Comparison of ENCODE assay signal across 1 cellular context in genomic region chr2:189236066-189236465, GRCh38.
TF ChIP-seq lines count a peak whose summit lies in the region.

No MANE protein-coding gene starts in this region.

TF ChIP-seq in SK-N-SH treated with all-trans-retinoic acid at 6 μM for 48 hours, 23 proteins besides CTCF, POLR2A, EP300 and RAD21 (continued from another document):
- TF ChIP-seq PATZ1 (CRISPR knock-in tag; IDR thresholded peaks at IDR 0.05; ENCODE audit: borderline replicate concordance): no peak
- TF ChIP-seq GLIS3 (CRISPR knock-in tag; IDR thresholded peaks at IDR 0.05): no peak
- no peak for TF ChIP-seq ZFP3 (CRISPR knock-in tag; IDR thresholded peaks at IDR 0.05)
- TF ChIP-seq CSRNP3 (CRISPR knock-in tag; IDR thresholded peaks at IDR 0.05): no peak
